15 cellular contexts compared by ENCODE assay signal in the genomic region with DNA sequence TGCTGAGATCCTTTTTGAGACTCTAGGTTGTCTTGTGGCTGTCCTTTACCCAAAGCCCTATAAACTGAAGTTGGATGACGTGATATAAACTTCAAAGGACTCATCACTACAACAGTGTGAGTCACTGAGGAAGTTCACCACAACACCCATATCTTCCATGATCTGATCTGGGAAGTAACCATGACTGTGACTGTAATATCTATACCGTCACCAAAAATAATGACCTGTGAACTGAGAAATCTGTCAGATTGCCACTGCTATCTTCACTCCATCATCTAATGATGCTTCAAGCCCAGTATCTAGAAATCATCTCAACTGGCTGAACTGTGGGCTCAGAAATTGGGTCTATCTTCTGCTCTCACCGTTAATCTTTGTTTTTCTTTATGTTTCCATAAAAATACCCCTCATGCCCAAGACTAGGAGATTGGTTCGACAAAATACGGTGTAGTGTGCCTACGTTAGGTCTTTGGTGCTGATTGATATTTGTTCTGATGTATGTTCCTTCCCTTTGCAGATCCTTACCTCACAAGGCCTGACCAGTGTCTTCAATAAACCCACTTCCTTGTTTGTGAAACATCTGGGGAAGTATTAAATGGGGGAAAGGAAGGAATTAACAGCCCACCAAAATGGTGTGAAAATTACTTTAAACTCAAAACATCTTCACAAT.
DNase-seq lines count a peak whose midpoint lies in the region; ATAC-seq, FAIRE-seq and TF ChIP-seq lines count a peak whose summit lies in the region.
"Had no signal": no experiment of that assay in that cellular context is flagged by ENCODE, and none has a peak within 500 bp of the region (broad histone marks: within the 10 kb centered on the region; RNA-seq: fewer than 3 reads in every experiment).

No MANE protein-coding gene starts in this region.

- H3K36me3 ChIP-seq in GM23338 (ENCODE audit: insufficient read depth) (no peaks in the 10 kb centered on the region), small intestine (ENCODE audit: control insufficient read depth in 2 of 2, insufficient read depth in 2 of 2, low read length in 2 of 2) (no peaks in the 10 kb centered on the region)
- H3K36me3 ChIP-seq: BLaER1, colonic mucosa, suprapubic skin had no signal

- H3K4me1 Mint-ChIP-seq in CD14-positive monocyte (peaks cover 7% of the 10 kb centered on the region), GM23338 (peaks cover 14% of the 10 kb centered on the region; the same call in 2 of the 3 replicates)

- TF ChIP-seq CTCF in CD14-positive monocyte (IDR thresholded peaks at IDR 0.05) (no peak), GM23338 (conservative IDR thresholded peaks at IDR 0.05; ENCODE audit: low read depth in 2 of 2) (no peak), fibroblast of mammary gland (conservative IDR thresholded peaks at IDR 0.05; ENCODE audit: control insufficient read depth, insufficient read depth, low read depth, low read length) (no peak)

- H2AFZ ChIP-seq in GM23338: peak overlapping the region; percentile 3; the same call in 1 of the 2 replicates

- no peak overlapping the region for H3K27ac ChIP-seq in GM23338 (ENCODE audit: low read depth)
- no peak overlapping the region for H3K27ac ChIP-seq in small intestine (ENCODE audit: low read depth in 1 of 2, low read length in 1 of 2)
- H3K27ac ChIP-seq: BLaER1, colonic mucosa, suprapubic skin had no signal

- no peaks in the 10 kb centered on the region for H3K9me3 ChIP-seq in small intestine (ENCODE audit: control insufficient read depth, low read depth)
- H3K9me3 ChIP-seq: BLaER1, colonic mucosa, suprapubic skin had no signal

- DNase-seq in CD14-positive monocyte (ENCODE audit: low spot score): no peak
- DNase-seq in GM23338 (ENCODE audit: low spot score): no peak
- DNase-seq in RKO (ENCODE audit: low spot score): peak; percentile 67
- DNase-seq in fibroblast of mammary gland (ENCODE audit: low read depth): peak; percentile 60
- no peak for DNase-seq in small intestine
- DNase-seq in NCI-H2171 treated with DMSO at 0.1 percent for 48 hours (lab: John Stamatoyannopoulos, UW): no peak
- DNase-seq: colonic mucosa, NCI-H1417 treated with DMSO at 0.1 percent for 48 hours, NCI-H748 treated with DMSO at 0.1 percent for 48 hours had no signal

- H3K27me3 ChIP-seq in GM23338 (ENCODE audit: insufficient read depth): no peaks in the 10 kb centered on the region
- H3K27me3 ChIP-seq in small intestine (ENCODE audit: control insufficient read depth in 2 of 2, insufficient read depth in 2 of 2, low read length in 2 of 2): no peaks in the 10 kb centered on the region
- H3K27me3 ChIP-seq: BLaER1, colonic mucosa, suprapubic skin had no signal

- H3K9me3 Mint-ChIP-seq in CD14-positive monocyte (peaks cover 0 to 6% (median 0%) of the 10 kb centered on the region in 7 donors), GM23338 (peaks cover 9% of the 10 kb centered on the region; the same call in 2 of the 3 replicates)
- H3K9me3 Mint-ChIP-seq: activated naive CD4-positive, alpha-beta T cell treated with anti-CD3 and anti-CD28 coated beads, Interleukin-2, amount 50 U/mL, for 24 hours had no signal

- no peak for ATAC-seq in GM23338
- no peak for ATAC-seq in GM18498 (IDR thresholded peaks at IDR 0.05; ENCODE audit: unreplicated experiment)
- no peak for ATAC-seq in GM21528 (IDR thresholded peaks at IDR 0.05; ENCODE audit: low FRiP score, unreplicated experiment)

- no peak overlapping the region for H3K4me2 ChIP-seq in GM23338
- H3K4me2 ChIP-seq: BLaER1 had no signal

- 84 to 87% (median 86%) methylated on average over 6 of the region's 6 CpGs for WGBS in small intestine, 3 donors

- H3K4me3 Mint-ChIP-seq in CD14-positive monocyte (no peak overlapping the region), GM23338 (no peak overlapping the region)
- H3K4me3 Mint-ChIP-seq: activated naive CD4-positive, alpha-beta T cell treated with anti-CD3 and anti-CD28 coated beads, Interleukin-2, amount 50 U/mL, for 24 hours had no signal

- H3K4me1 ChIP-seq in GM23338 (ENCODE audit: insufficient read depth) (peaks cover 14% of the 10 kb centered on the region), small intestine (ENCODE audit: control insufficient read depth in 2 of 2, insufficient read depth in 1 of 2, low read depth in 1 of 2, low read length in 1 of 2) (no peaks in the 10 kb centered on the region)
- H3K4me1 ChIP-seq: BLaER1, colonic mucosa, suprapubic skin had no signal

- H4K20me1 ChIP-seq in GM23338 (replicated peaks; ENCODE audit: insufficient read depth): no peaks in the 10 kb centered on the region
- H4K20me1 ChIP-seq: BLaER1 had no signal

- no peak overlapping the region for H3K4me3 ChIP-seq in GM23338
- H3K4me3 ChIP-seq in fibroblast of mammary gland (ENCODE audit: control insufficient read depth, low read depth, low read length): no peak overlapping the region
- no peak overlapping the region for H3K4me3 ChIP-seq in small intestine (ENCODE audit: low read depth in 1 of 2, low read length in 2 of 2)
- H3K4me3 ChIP-seq: BLaER1, colonic mucosa, suprapubic skin had no signal

- FAIRE-seq in small intestine (lab: Jason Lieb, UNC): no peak
- FAIRE-seq: islet of Langerhans had no signal

- peak overlapping the region; percentile 1 to 73 (median 47) for H3K27ac Mint-ChIP-seq in CD14-positive monocyte
- peak overlapping the region; percentile 28 for H3K27ac Mint-ChIP-seq in GM23338
- H3K27ac Mint-ChIP-seq: activated naive CD4-positive, alpha-beta T cell treated with anti-CD3 and anti-CD28 coated beads, Interleukin-2, amount 50 U/mL, for 24 hours had no signal

- intact Hi-C loops in CD14-positive monocyte (cut with micrococcal nuclease): no loop called here

- H3K79me2 ChIP-seq in GM23338 (replicated peaks; ENCODE audit: insufficient read depth): no peaks in the 10 kb centered on the region

- H3K27me3 Mint-ChIP-seq in CD14-positive monocyte (ENCODE audit: low read depth in 3 of 3) (peaks cover 0 to 3% (median 0%) of the 10 kb centered on the region in 3 donors), GM23338 (ENCODE audit: insufficient read depth, low read depth, poor library complexity) (no peaks in the 10 kb centered on the region)
- H3K27me3 Mint-ChIP-seq: activated naive CD4-positive, alpha-beta T cell treated with anti-CD3 and anti-CD28 coated beads, Interleukin-2, amount 50 U/mL, for 24 hours had no signal

- no peaks in the 10 kb centered on the region for H3K36me3 Mint-ChIP-seq in CD14-positive monocyte
- peaks cover 7% of the 10 kb centered on the region; the same call in 1 of the 3 replicates for H3K36me3 Mint-ChIP-seq in GM23338 (ENCODE audit: low read depth)
- H3K36me3 Mint-ChIP-seq: activated naive CD4-positive, alpha-beta T cell treated with anti-CD3 and anti-CD28 coated beads, Interleukin-2, amount 50 U/mL, for 24 hours had no signal

- no peaks in the 10 kb centered on the region for H3F3A ChIP-seq in GM23338 (replicated peaks; ENCODE audit: low read depth)

- H3K9me2 ChIP-seq in GM23338 (ENCODE audit: insufficient read depth): no peaks in the 10 kb centered on the region

TF ChIP-seq in GM23338, 12 proteins besides CTCF, POLR2A, EP300 and RAD21 (continues in another document):
- TF ChIP-seq EZH2phosphoT487 (IDR thresholded peaks at IDR 0.05; ENCODE audit: unreplicated experiment) (no peak), ZNF114 (CRISPR knock-in tag; IDR thresholded peaks at IDR 0.05) (no peak), JUNB (IDR thresholded peaks at IDR 0.05; ENCODE audit: unreplicated experiment) (no peak), ETS1 (IDR thresholded peaks at IDR 0.05) (no peak), NANOG (IDR thresholded peaks at IDR 0.05; ENCODE audit: borderline replicate concordance) (no peak), CREB1 (CRISPR knock-in tag; IDR thresholded peaks at IDR 0.05; ENCODE audit: low read depth) (no peak), STAT1 (IDR thresholded peaks at IDR 0.05; ENCODE audit: unreplicated experiment) (no peak), EZH2 (IDR thresholded peaks at IDR 0.05; ENCODE audit: low read depth, unreplicated experiment) (no peak), ZNF331 (CRISPR knock-in tag; IDR thresholded peaks at IDR 0.05; ENCODE audit: low read depth) (no peak)
- TF ChIP-seq, protein P1, sequence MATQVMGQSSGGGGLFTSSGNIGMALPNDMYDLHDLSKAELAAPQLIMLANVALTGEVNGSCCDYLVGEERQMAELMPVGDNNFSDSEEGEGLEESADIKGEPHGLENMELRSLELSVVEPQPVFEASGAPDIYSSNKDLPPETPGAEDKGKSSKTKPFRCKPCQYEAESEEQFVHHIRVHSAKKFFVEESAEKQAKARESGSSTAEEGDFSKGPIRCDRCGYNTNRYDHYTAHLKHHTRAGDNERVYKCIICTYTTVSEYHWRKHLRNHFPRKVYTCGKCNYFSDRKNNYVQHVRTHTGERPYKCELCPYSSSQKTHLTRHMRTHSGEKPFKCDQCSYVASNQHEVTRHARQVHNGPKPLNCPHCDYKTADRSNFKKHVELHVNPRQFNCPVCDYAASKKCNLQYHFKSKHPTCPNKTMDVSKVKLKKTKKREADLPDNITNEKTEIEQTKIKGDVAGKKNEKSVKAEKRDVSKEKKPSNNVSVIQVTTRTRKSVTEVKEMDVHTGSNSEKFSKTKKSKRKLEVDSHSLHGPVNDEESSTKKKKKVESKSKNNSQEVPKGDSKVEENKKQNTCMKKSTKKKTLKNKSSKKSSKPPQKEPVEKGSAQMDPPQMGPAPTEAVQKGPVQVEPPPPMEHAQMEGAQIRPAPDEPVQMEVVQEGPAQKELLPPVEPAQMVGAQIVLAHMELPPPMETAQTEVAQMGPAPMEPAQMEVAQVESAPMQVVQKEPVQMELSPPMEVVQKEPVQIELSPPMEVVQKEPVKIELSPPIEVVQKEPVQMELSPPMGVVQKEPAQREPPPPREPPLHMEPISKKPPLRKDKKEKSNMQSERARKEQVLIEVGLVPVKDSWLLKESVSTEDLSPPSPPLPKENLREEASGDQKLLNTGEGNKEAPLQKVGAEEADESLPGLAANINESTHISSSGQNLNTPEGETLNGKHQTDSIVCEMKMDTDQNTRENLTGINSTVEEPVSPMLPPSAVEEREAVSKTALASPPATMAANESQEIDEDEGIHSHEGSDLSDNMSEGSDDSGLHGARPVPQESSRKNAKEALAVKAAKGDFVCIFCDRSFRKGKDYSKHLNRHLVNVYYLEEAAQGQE (IDR thresholded peaks at IDR 0.05; ENCODE audit: unreplicated experiment): no peak

Comparison
In these comparisons a context has a peak if more than half of its experiments do, and no peak if none do; other contexts are left out.
1. DNase-seq: peak in RKO (single experiment) and fibroblast of mammary gland (single experiment); none in CD14-positive monocyte (single experiment), GM23338 (single experiment), small intestine (single experiment) and NCI-H2171 treated with DMSO at 0.1 percent for 48 hours (single experiment).